In the genomic region with DNA sequence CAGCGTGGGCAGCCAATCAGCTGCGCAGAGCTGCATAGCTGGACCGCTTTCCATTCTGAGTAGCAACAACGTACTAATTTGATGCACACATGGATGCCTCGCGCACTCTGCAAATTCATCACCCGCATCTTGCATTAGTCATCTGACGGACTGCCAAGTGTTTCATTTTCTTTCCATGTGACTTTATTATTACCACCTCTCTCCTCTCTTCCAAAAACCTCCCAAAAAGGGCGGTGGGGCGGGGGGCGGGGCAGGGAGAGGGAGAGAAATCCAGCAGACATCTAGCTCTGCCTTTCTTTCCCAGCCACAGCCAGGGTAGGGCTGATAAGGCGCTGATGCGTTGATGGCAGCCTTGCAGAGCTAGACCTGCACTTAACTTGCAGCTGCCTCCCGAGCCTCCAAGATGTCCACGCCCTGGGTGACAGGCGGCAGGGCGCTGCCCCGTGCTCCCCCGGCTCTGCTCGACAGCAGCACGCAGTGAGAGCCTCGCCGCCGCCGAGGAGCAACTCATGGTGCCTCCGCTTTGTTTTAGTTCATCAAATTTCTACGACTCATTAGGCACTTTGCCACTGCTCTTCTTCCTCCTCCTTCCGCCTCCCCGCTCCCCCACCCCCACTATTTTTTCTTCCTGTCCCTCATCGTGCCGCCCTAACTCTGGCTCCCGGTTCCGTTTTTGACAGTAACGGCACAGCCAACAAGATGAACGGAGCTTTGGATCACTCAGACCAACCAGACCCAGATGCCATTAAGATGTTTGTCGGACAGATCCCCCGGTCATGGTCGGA, we compare ENCODE assay signal across 8 cellular contexts.
DNase-seq lines count a peak whose midpoint lies in the region; ATAC-seq and TF ChIP-seq lines count a peak whose summit lies in the region.

No MANE protein-coding gene starts in this region.

- H3K27ac ChIP-seq in Peyer's patch (peak overlapping the region; percentile 88 to 99 (median 94)), osteoblast (ENCODE audit: low read depth, low read length) (no peak overlapping the region), urinary bladder (ENCODE audit: low read depth) (peak overlapping the region; percentile 82)

- peak overlapping the region; percentile 55 for H3K4me2 ChIP-seq in osteoblast (ENCODE audit: insufficient read depth, low read length)

- DNase-seq in Peyer's patch = peak; percentile 71 to 89 (median 83)
- DNase-seq in activated naive CD4-positive, alpha-beta T cell treated with Interleukin-2 at 50 U/mL for 16 hours = peak; percentile 76
- peak; percentile 3 for DNase-seq in glomerular visceral epithelial cell (ENCODE audit: extremely low spot score)
- peak; percentile 75 for DNase-seq in osteoblast (ENCODE audit: insufficient read length, low spot score, missing footprints)
- DNase-seq in BE2C = no peak

- H3K4me1 ChIP-seq in ES-I3 (ENCODE audit: insufficient read depth, low read length) (peaks cover 10% of the 10 kb centered on the region; the same call in 1 of the 2 replicates), Peyer's patch (peaks cover 0 to 30% (median 19%) of the 10 kb centered on the region in 4 donors), osteoblast (ENCODE audit: insufficient read depth, low read length) (no peaks in the 10 kb centered on the region), urinary bladder (ENCODE audit: insufficient read depth) (peaks cover 2% of the 10 kb centered on the region), BE2C (no peaks in the 10 kb centered on the region)

- TF ChIP-seq CTCF in Peyer's patch (IDR thresholded peaks at IDR 0.05) (no peak), osteoblast (IDR thresholded peaks at IDR 0.05; ENCODE audit: extremely low read depth, low read depth, low read length) (no peak), BE2C (IDR thresholded peaks at IDR 0.05; ENCODE audit: low read depth, low read length) (no peak)

- WGBS in urinary bladder = under 1% methylated on average over 38 of the region's 38 CpGs

- TF ChIP-seq POLR2A in Peyer's patch (IDR thresholded peaks at IDR 0.05) = peak in 1 of 2 donors; percentile 16

- H3K36me3 ChIP-seq in ES-I3 (ENCODE audit: insufficient read depth, low read length) (no peaks in the 10 kb centered on the region), Peyer's patch (no peaks in the 10 kb centered on the region), osteoblast (ENCODE audit: insufficient read depth, low read length) (no peaks in the 10 kb centered on the region), urinary bladder (ENCODE audit: insufficient read depth) (no peaks in the 10 kb centered on the region), BE2C (no peaks in the 10 kb centered on the region)

- peak overlapping the region; percentile 64 to 86 (median 79) for H3K4me3 ChIP-seq in Peyer's patch
- H3K4me3 ChIP-seq in osteoblast (ENCODE audit: insufficient read depth, low read length) = peak overlapping the region; percentile 43
- H3K4me3 ChIP-seq in urinary bladder (ENCODE audit: low read depth, low read length) = peak overlapping the region; percentile 71
- H3K4me3 ChIP-seq in BE2C (ENCODE audit: low read depth, low read length) = no peak overlapping the region

- peak overlapping the region; percentile 82 for H3K9ac ChIP-seq in ES-I3 (ENCODE audit: low read depth, low read length)

- no peaks in the 10 kb centered on the region for H3K79me2 ChIP-seq in osteoblast (ENCODE audit: insufficient read depth, low read length)

- peak; percentile 19 for ATAC-seq in HG02759 (IDR thresholded peaks at IDR 0.05; ENCODE audit: unreplicated experiment)

- H3K9me3 ChIP-seq in ES-I3 (ENCODE audit: control insufficient read depth, insufficient read depth, low read length) (0 out of 2 replicates have a peak, but pooled peaks cover 3% of the 10 kb centered on the region), Peyer's patch (no peaks in the 10 kb centered on the region), osteoblast (ENCODE audit: low read depth, low read length) (no peaks in the 10 kb centered on the region), BE2C (no peaks in the 10 kb centered on the region)

- H3K27me3 ChIP-seq in Peyer's patch (no peaks in the 10 kb centered on the region), osteoblast (ENCODE audit: insufficient read depth, low read length) (no peaks in the 10 kb centered on the region), BE2C (peaks cover 30% of the 10 kb centered on the region)

- no peaks in the 10 kb centered on the region for H4K20me1 ChIP-seq in osteoblast (ENCODE audit: insufficient read depth, low read length)

- peak overlapping the region; percentile 41 for H2AFZ ChIP-seq in osteoblast (ENCODE audit: low read length)
